In genomic region chr3:14472471-14473351, GRCh38 we compare ENCODE assay signal across 8 cellular contexts.
DNase-seq lines count a peak whose midpoint lies in the region; ATAC-seq and TF ChIP-seq lines count a peak whose summit lies in the region.

No MANE protein-coding gene starts in this region.

- H3K4me2 ChIP-seq in GM23338, result no peak overlapping the region

- H3K27ac ChIP-seq in CD8-positive, alpha-beta T cell (ENCODE audit: low read depth, low read length), result no peak overlapping the region
- no peak overlapping the region for H3K27ac ChIP-seq in GM23338 (ENCODE audit: low read depth)

- intact Hi-C loops in CD8-positive, alpha-beta T cell (cut with DNase I, micrococcal nuclease), result no loop called here

- no peaks in the 10 kb centered on the region for H3K9me3 Mint-ChIP-seq in HFFc6
- no peaks in the 10 kb centered on the region for H3K9me3 Mint-ChIP-seq in CD8-positive, alpha-beta T cell
- no peaks in the 10 kb centered on the region for H3K9me3 Mint-ChIP-seq in GM23338
- no peaks in the 10 kb centered on the region for H3K9me3 Mint-ChIP-seq in effector memory CD8-positive, alpha-beta T cell

- peak overlapping the region; percentile 99 for H3K27ac Mint-ChIP-seq in HFFc6
- no peak overlapping the region for H3K27ac Mint-ChIP-seq in CD8-positive, alpha-beta T cell
- no peak overlapping the region for H3K27ac Mint-ChIP-seq in GM23338
- H3K27ac Mint-ChIP-seq in effector memory CD8-positive, alpha-beta T cell, result peak overlapping the region in 1 of 2 donors; percentile 41

- H3K4me1 Mint-ChIP-seq in HFFc6 (ENCODE audit: low read depth), result peaks cover 33% of the 10 kb centered on the region
- H3K4me1 Mint-ChIP-seq in CD8-positive, alpha-beta T cell (ENCODE audit: low read depth), result no peaks in the 10 kb centered on the region
- H3K4me1 Mint-ChIP-seq in GM23338, result peaks cover 4% of the 10 kb centered on the region
- H3K4me1 Mint-ChIP-seq in effector memory CD8-positive, alpha-beta T cell (ENCODE audit: low read depth in 2 of 2), result no peaks in the 10 kb centered on the region

- H3K9me2 ChIP-seq in GM23338 (ENCODE audit: insufficient read depth), result no peaks in the 10 kb centered on the region

- in situ Hi-C loops in ACHN (cut with HindIII; ENCODE audit: low pct_ligation_motif_present, low pct_unique_long_range_greater_than_20kb, low sequenced_read_pairs) (no loop called here), astrocyte of the spinal cord (cut with HindIII; ENCODE audit: low sequenced_read_pairs) (no loop called here)

- no peak for ATAC-seq in CD8-positive, alpha-beta T cell
- no peak; the same call in 2 of the 3 replicates for ATAC-seq in GM23338
- ATAC-seq in effector memory CD8-positive, alpha-beta T cell (replicated peaks), result no peak

- H3K4me1 ChIP-seq in CD8-positive, alpha-beta T cell (ENCODE audit: insufficient read depth, low read length), result no peaks in the 10 kb centered on the region
- no peaks in the 10 kb centered on the region for H3K4me1 ChIP-seq in GM23338 (ENCODE audit: insufficient read depth)

- POLR2A ChIA-PET in CD8-positive, alpha-beta T cell (lab: Charles Lee), result no interaction called here

- no peaks in the 10 kb centered on the region for H3K9me3 ChIP-seq in CD8-positive, alpha-beta T cell (ENCODE audit: low read length)

- H2AFZ ChIP-seq in GM23338, result no peak overlapping the region

- peak; percentile 96 for DNase-seq in ACHN
- peak; percentile 91 for DNase-seq in HFFc6
- DNase-seq in astrocyte of the spinal cord (ENCODE audit: low read depth, low spot score), result peak; percentile 90
- peak; percentile 52 to 85 for DNase-seq in lung microvascular endothelial cell (ENCODE audit: low read depth in 2 of 2)
- no peak for DNase-seq in CD8-positive, alpha-beta T cell
- DNase-seq in NCI-H69 (lab: John Stamatoyannopoulos, UW), result no peak
- no peak for DNase-seq in GM23338 (ENCODE audit: low spot score)
- no peak for DNase-seq in effector memory CD8-positive, alpha-beta T cell

- H3K36me3 ChIP-seq in CD8-positive, alpha-beta T cell (ENCODE audit: insufficient read depth, low read length), result peaks cover 34% of the 10 kb centered on the region
- H3K36me3 ChIP-seq in GM23338 (ENCODE audit: insufficient read depth), result peaks cover 26% of the 10 kb centered on the region

- H3K4me3 ChIP-seq in astrocyte of the spinal cord (ENCODE audit: low read depth, low read length) (no peak overlapping the region), GM23338 (no peak overlapping the region)
- no peak overlapping the region for H3K4me3 ChIP-seq in CD8-positive, alpha-beta T cell (ENCODE audit: low read depth, low read length)

- H3K36me3 Mint-ChIP-seq in HFFc6 (ENCODE audit: low read depth) (peaks cover 30% of the 10 kb centered on the region), GM23338 (ENCODE audit: low read depth) (peaks cover 56% of the 10 kb centered on the region)
- peaks cover 78% of the 10 kb centered on the region for H3K36me3 Mint-ChIP-seq in CD8-positive, alpha-beta T cell
- H3K36me3 Mint-ChIP-seq in effector memory CD8-positive, alpha-beta T cell (ENCODE audit: insufficient read depth), result peaks cover 48% of the 10 kb centered on the region

- no peaks in the 10 kb centered on the region for H3K27me3 ChIP-seq in CD8-positive, alpha-beta T cell (ENCODE audit: insufficient read depth, low read length)
- H3K27me3 ChIP-seq in GM23338 (ENCODE audit: insufficient read depth), result no peaks in the 10 kb centered on the region

- H3K79me2 ChIP-seq in GM23338 (replicated peaks; ENCODE audit: insufficient read depth), result no peaks in the 10 kb centered on the region

- H3K4me3 Mint-ChIP-seq in HFFc6 (peak overlapping the region; percentile 79), GM23338 (no peak overlapping the region)
- no peak overlapping the region for H3K4me3 Mint-ChIP-seq in CD8-positive, alpha-beta T cell
- no peak overlapping the region for H3K4me3 Mint-ChIP-seq in effector memory CD8-positive, alpha-beta T cell

- TF ChIP-seq CTCF in HFFc6 (IDR thresholded peaks at IDR 0.05), result no peak
- TF ChIP-seq CTCF in astrocyte of the spinal cord (IDR thresholded peaks at IDR 0.05; ENCODE audit: low read depth, low read length), result no peak
- no peak for TF ChIP-seq CTCF in CD8-positive, alpha-beta T cell (IDR thresholded peaks at IDR 0.05)
- no peak for TF ChIP-seq CTCF in GM23338 (conservative IDR thresholded peaks at IDR 0.05; ENCODE audit: low read depth in 2 of 2)

- H3K27me3 Mint-ChIP-seq in HFFc6 (ENCODE audit: insufficient read depth) (peaks cover 2% of the 10 kb centered on the region; the same call in 1 of the 2 replicates), GM23338 (ENCODE audit: insufficient read depth, low read depth, poor library complexity) (peaks cover 4% of the 10 kb centered on the region)
- H3K27me3 Mint-ChIP-seq in CD8-positive, alpha-beta T cell (ENCODE audit: low read depth), result no peaks in the 10 kb centered on the region
- no peaks in the 10 kb centered on the region for H3K27me3 Mint-ChIP-seq in effector memory CD8-positive, alpha-beta T cell

- CTCF ChIA-PET in CD8-positive, alpha-beta T cell (lab: Charles Lee), result interaction anchor here (3.0 kb wide), 1 partner anchor 212 kb away, joined by 15 read pairs; no protein-coding TSS in a partner anchor

- 0 out of 2 replicates have a peak, but pooled peaks cover 3% of the 10 kb centered on the region for H3F3A ChIP-seq in GM23338 (replicated peaks; ENCODE audit: low read depth)

- H4K20me1 ChIP-seq in GM23338 (replicated peaks; ENCODE audit: insufficient read depth), result peaks cover 4% of the 10 kb centered on the region; the same call in 1 of the 2 replicates

TF ChIP-seq in GM23338, 12 proteins besides CTCF, POLR2A, EP300 and RAD21 (continues in another document):
- TF ChIP-seq ZNF331 (CRISPR knock-in tag; IDR thresholded peaks at IDR 0.05; ENCODE audit: low read depth) (no peak), STAT1 (IDR thresholded peaks at IDR 0.05; ENCODE audit: unreplicated experiment) (no peak), ZNF462 (CRISPR knock-in tag; IDR thresholded peaks at IDR 0.05) (no peak), ETS1 (IDR thresholded peaks at IDR 0.05) (no peak)

Comparison
In these comparisons a context has a peak if more than half of its experiments do, and no peak if none do; other contexts are left out.
1. DNase-seq: peak in ACHN (single experiment), HFFc6 (single experiment), astrocyte of the spinal cord (single experiment) and lung microvascular endothelial cell (2 of 2); none in CD8-positive, alpha-beta T cell (0 of 7), NCI-H69 (single experiment), GM23338 (single experiment) and effector memory CD8-positive, alpha-beta T cell (0 of 3).